Comparison of ENCODE assay signal across 16 cellular contexts in genomic region chr4:25500626-25501318, GRCh38.
A peak's percentile ranks its signal among the peaks of the same experiment; 100 is the strongest.
DNase-seq lines count a peak whose midpoint lies in the region; ATAC-seq and TF ChIP-seq lines count a peak whose summit lies in the region.
"Had no signal": no experiment of that assay in that cellular context is flagged by ENCODE, and none has a peak within 500 bp of the region (broad histone marks: within the 10 kb centered on the region; RNA-seq: fewer than 3 reads in every experiment).

No MANE protein-coding gene starts in this region.

- H3K27me3 ChIP-seq in BE2C (no peaks in the 10 kb centered on the region), WERI-Rb-1 (ENCODE audit: insufficient read depth, low read depth, severe bottlenecking) (no peaks in the 10 kb centered on the region)
- H3K27me3 ChIP-seq: breast epithelium, ovary, testis had no signal

- DNase-seq in BE2C: peak; percentile 42
- DNase-seq in NCI-H1417 (lab: John Stamatoyannopoulos, UW): peak; percentile 78 to 99 (median 90)
- DNase-seq in NCI-H345 treated with DMSO at 0.1 percent for 48 hours (lab: John Stamatoyannopoulos, UW; ENCODE audit: unreplicated experiment): peak; percentile 70
- peak; percentile 92 for DNase-seq in WERI-Rb-1
- no peak for DNase-seq in stimulated activated naive CD4-positive, alpha-beta T cell treated with Interleukin-2 at 50 U/mL for 16 hours (lab: John Stamatoyannopoulos, UW)
- no peak for DNase-seq in effector CD4-positive, alpha-beta T cell
- DNase-seq: activated gamma-delta T cell treated with Interleukin-2 at 50 U/mL for 16 hours; CD4-positive, alpha-beta memory T cell; endodermal cell; foreskin keratinocyte; ovary; stimulated activated CD4-positive, alpha-beta T cell treated with anti-CD3 and anti-CD28 coated beads, Interleukin-12 subunit alpha, Interleukin-12 subunit beta, amount 100 ng/mL, for 4 hours; testis had no signal

- H3K27ac ChIP-seq in WERI-Rb-1: no peak overlapping the region
- H3K27ac ChIP-seq: breast epithelium, foreskin keratinocyte, ovary, testis had no signal

- TF ChIP-seq CTCF in BE2C (IDR thresholded peaks at IDR 0.05; ENCODE audit: low read depth, low read length) (no peak), WERI-Rb-1 (IDR thresholded peaks at IDR 0.05; ENCODE audit: low read depth, low read length) (no peak)

- no peaks in the 10 kb centered on the region for H3K4me1 ChIP-seq in BE2C
- H3K4me1 ChIP-seq: breast epithelium, foreskin keratinocyte, testis had no signal

- H3K9me3 ChIP-seq in BE2C: no peaks in the 10 kb centered on the region
- H3K9me3 ChIP-seq in WERI-Rb-1 (ENCODE audit: severe bottlenecking): no peaks in the 10 kb centered on the region
- H3K9me3 ChIP-seq: ovary, testis had no signal

- H3K36me3 ChIP-seq in BE2C (no peaks in the 10 kb centered on the region), WERI-Rb-1 (no peaks in the 10 kb centered on the region)
- H3K36me3 ChIP-seq: breast epithelium, ovary had no signal

- ATAC-seq in HG03565 (IDR thresholded peaks at IDR 0.05; ENCODE audit: unreplicated experiment) (no peak), GM19397 (IDR thresholded peaks at IDR 0.05; ENCODE audit: unreplicated experiment) (no peak)
- ATAC-seq: foreskin keratinocyte had no signal

- H3K4me3 ChIP-seq in BE2C (ENCODE audit: low read depth, low read length) (no peak overlapping the region), WERI-Rb-1 (ENCODE audit: low read depth, low read length) (no peak overlapping the region)
- H3K4me3 ChIP-seq: breast epithelium, ovary, testis had no signal

Comparison
In these comparisons a context has a peak if more than half of its experiments do, and no peak if none do; other contexts are left out.
1. DNase-seq: peak in BE2C (single experiment), NCI-H1417 (3 of 3), NCI-H345 treated with DMSO at 0.1 percent for 48 hours (single experiment) and WERI-Rb-1 (single experiment); none in stimulated activated naive CD4-positive, alpha-beta T cell treated with Interleukin-2 at 50 U/mL for 16 hours (single experiment) and effector CD4-positive, alpha-beta T cell (single experiment).